9 cellular contexts compared by ENCODE assay signal in the genomic region with DNA sequence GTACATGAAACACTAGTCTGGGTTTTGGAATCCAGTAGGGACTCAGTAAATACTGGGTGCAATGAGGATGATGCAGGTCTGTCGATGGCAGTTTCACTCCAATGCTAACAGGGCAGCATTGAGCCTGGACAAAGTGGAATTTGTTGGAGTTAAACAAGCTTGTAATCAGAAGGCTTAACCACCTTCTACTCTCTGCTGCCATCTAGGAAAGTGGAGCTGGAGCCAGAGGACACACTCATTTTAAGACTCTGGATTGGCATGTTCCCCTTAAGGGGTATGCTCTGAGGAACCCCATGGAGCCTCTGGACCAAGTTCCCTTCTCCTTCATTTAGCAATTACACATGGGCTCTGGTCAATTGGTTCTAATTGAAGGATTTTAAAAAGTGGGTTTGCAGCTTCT.
DNase-seq lines count a peak whose midpoint lies in the region; ATAC-seq and TF ChIP-seq lines count a peak whose summit lies in the region.
"Had no signal": no experiment of that assay in that cellular context is flagged by ENCODE, and none has a peak within 500 bp of the region (broad histone marks: within the 10 kb centered on the region; RNA-seq: fewer than 3 reads in every experiment).

No MANE protein-coding gene starts in this region.

- H3K4me3 Mint-ChIP-seq in brain, result peak overlapping the region in 2 of 5 experiments; percentile 30 to 60
- H3K4me3 Mint-ChIP-seq in T-helper 17 cell, result no peak overlapping the region
- no peak overlapping the region for H3K4me3 Mint-ChIP-seq in activated T-helper 17 cell treated with anti-CD3 and anti-CD28 coated beads, Interleukin-2, amount 50 U/mL, for 72 hours

- DNase-seq in ACHN (peak; percentile 1), left kidney (ENCODE audit: low read depth, low spot score) (peak; percentile 14), T-helper 17 cell (no peak), HT-29 (ENCODE audit: low spot score) (no peak)
- no peak for DNase-seq in activated CD8-positive, alpha-beta memory T cell treated with anti-CD3 and anti-CD28 coated beads, Interleukin-2, amount 50 U/mL, for 4 hours

- peaks cover 28% of the 10 kb centered on the region for H3K4me1 Mint-ChIP-seq in brain
- no peaks in the 10 kb centered on the region for H3K4me1 Mint-ChIP-seq in T-helper 17 cell
- H3K4me1 Mint-ChIP-seq in activated T-helper 17 cell treated with anti-CD3 and anti-CD28 coated beads, Interleukin-2, amount 50 U/mL, for 72 hours, result no peaks in the 10 kb centered on the region

- H3K27me3 Mint-ChIP-seq in brain (no peaks in the 10 kb centered on the region), T-helper 17 cell (no peaks in the 10 kb centered on the region)
- H3K27me3 Mint-ChIP-seq in activated T-helper 17 cell treated with anti-CD3 and anti-CD28 coated beads, Interleukin-2, amount 50 U/mL, for 72 hours, result no peaks in the 10 kb centered on the region

- H3K27ac Mint-ChIP-seq in brain (peak overlapping the region in 3 of 5 experiments; percentile 82 to 94 (median 85)), T-helper 17 cell (no peak overlapping the region)
- H3K27ac Mint-ChIP-seq in activated T-helper 17 cell treated with anti-CD3 and anti-CD28 coated beads, Interleukin-2, amount 50 U/mL, for 72 hours, result no peak overlapping the region
- H3K27ac Mint-ChIP-seq: activated T-helper 2 cell treated with anti-CD3 and anti-CD28 coated beads, Interferon-gamma antibody, Interleukin-2, Interleukin-4, amounts not matched to agents 10 μg/mL and 5 μg/mL and 100 μg/mL, durations not matched to agents 14 hours and 24 hours and 36 hours had no signal

- H3K9me3 Mint-ChIP-seq in brain, result no peaks in the 10 kb centered on the region
- no peaks in the 10 kb centered on the region for H3K9me3 Mint-ChIP-seq in activated T-helper 17 cell treated with anti-CD3 and anti-CD28 coated beads, Interleukin-2, amount 50 U/mL, for 72 hours
- H3K9me3 Mint-ChIP-seq: activated T-helper 2 cell treated with anti-CD3 and anti-CD28 coated beads, Interferon-gamma antibody, Interleukin-2, Interleukin-4, amounts not matched to agents 10 μg/mL and 5 μg/mL and 100 μg/mL, durations not matched to agents 14 hours and 24 hours and 36 hours had no signal

- H3K9me3 ChIP-seq in T-helper 17 cell (ENCODE audit: control insufficient read depth, low read length, poor library complexity, severe bottlenecking), result no peaks in the 10 kb centered on the region

- no peaks in the 10 kb centered on the region for H3K36me3 Mint-ChIP-seq in brain
- H3K36me3 Mint-ChIP-seq in T-helper 17 cell (ENCODE audit: low read depth), result no peaks in the 10 kb centered on the region
- no peaks in the 10 kb centered on the region for H3K36me3 Mint-ChIP-seq in activated T-helper 17 cell treated with anti-CD3 and anti-CD28 coated beads, Interleukin-2, amount 50 U/mL, for 72 hours (ENCODE audit: low read depth)

- ATAC-seq in T-helper 17 cell, result no peak
- no peak for ATAC-seq in activated T-helper 17 cell treated with anti-CD3 and anti-CD28 coated beads, Interleukin-2, amount 50 U/mL, for 72 hours (replicated peaks)

- TF ChIP-seq CTCF in GM12872 (IDR thresholded peaks at IDR 0.05; ENCODE audit: insufficient read depth, low read depth, low read length) (peak; percentile 38), brain (conservative IDR thresholded peaks at IDR 0.05) (peak; percentile 29 to 45)

- in situ Hi-C loops in ACHN (cut with HindIII; ENCODE audit: low pct_ligation_motif_present, low pct_unique_long_range_greater_than_20kb, low sequenced_read_pairs), result no loop called here

Comparison
In these comparisons a context has a peak if more than half of its experiments do, and no peak if none do; other contexts are left out.
1. DNase-seq: peak in ACHN (single experiment) and left kidney (single experiment); none in T-helper 17 cell (0 of 3), activated CD8-positive, alpha-beta memory T cell treated with anti-CD3 and anti-CD28 coated beads, Interleukin-2, amount 50 U/mL, for 4 hours (single experiment) and HT-29 (single experiment).
2. H3K27ac Mint-ChIP-seq: peak in brain (3 of 5); none in T-helper 17 cell (single experiment) and activated T-helper 17 cell treated with anti-CD3 and anti-CD28 coated beads, Interleukin-2, amount 50 U/mL, for 72 hours (single experiment).